In the genomic region with DNA sequence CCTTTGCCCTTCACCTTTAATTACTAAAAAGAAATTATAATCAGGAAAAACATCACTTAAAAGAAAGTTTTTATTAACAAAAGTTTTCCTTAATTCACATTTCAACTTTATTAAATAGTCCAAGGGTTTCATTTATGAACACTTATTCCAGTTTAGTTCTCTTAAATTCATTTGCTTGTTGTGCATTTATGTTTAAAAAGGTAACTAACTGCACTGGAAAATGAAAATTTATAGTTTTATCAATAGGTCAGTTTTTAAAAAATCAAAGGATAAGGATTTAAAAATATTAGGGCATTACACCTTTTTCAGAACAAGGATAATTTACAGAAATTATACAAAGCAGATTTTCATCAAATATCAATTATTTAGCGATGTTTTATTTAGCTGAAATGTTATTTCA, we compare ENCODE assay signal across 9 cellular contexts. TPM values are rescaled to one million over a fixed set of nuclear protein-coding genes. Genes with fewer than 3 reads are reported as not detected.
DNase-seq lines count a peak whose midpoint lies in the region; ATAC-seq lines count a peak whose summit lies in the region.
"Had no signal": no experiment of that assay in that cellular context is flagged by ENCODE, and none has a peak within 500 bp of the region (broad histone marks: within the 10 kb centered on the region; RNA-seq: fewer than 3 reads in every experiment).

No MANE protein-coding gene starts in this region.

- H3K27ac ChIP-seq in iPS-18a (ENCODE audit: low read length), result no peak overlapping the region

- H3K27me3 Mint-ChIP-seq in T-helper 1 cell treated with Interleukin-12 subunit alpha and Interleukin-12 subunit beta and Interleukin-4 antibody, amounts not matched to agents 30 μg/mL and 1 μg/mL, for 36 hours (ENCODE audit: low read depth), result no peaks in the 10 kb centered on the region
- H3K27me3 Mint-ChIP-seq in activated CD4-positive, alpha-beta memory T cell treated with anti-CD3 and anti-CD28 coated beads for 36 hours, result no peaks in the 10 kb centered on the region
- no peaks in the 10 kb centered on the region for H3K27me3 Mint-ChIP-seq in stimulated activated naive B cell treated with anti-CD40 and anti-IgM and Interleukin-4, amounts not matched to agents 10 μg/mL and 1 μg/mL and 100 μg/mL, for 72 hours

- no peaks in the 10 kb centered on the region for H3K9me3 ChIP-seq in iPS-18a (ENCODE audit: control insufficient read depth, low read depth, low read length)
- H3K9me3 ChIP-seq: body of pancreas had no signal

- H3K9me3 Mint-ChIP-seq in T-helper 1 cell treated with Interleukin-12 subunit alpha and Interleukin-12 subunit beta and Interleukin-4 antibody, amounts not matched to agents 30 μg/mL and 1 μg/mL, for 36 hours, result no peaks in the 10 kb centered on the region
- H3K9me3 Mint-ChIP-seq in activated CD4-positive, alpha-beta memory T cell treated with anti-CD3 and anti-CD28 coated beads for 36 hours, result no peaks in the 10 kb centered on the region
- H3K9me3 Mint-ChIP-seq in stimulated activated naive B cell treated with anti-CD40 and anti-IgM and Interleukin-4, amounts not matched to agents 10 μg/mL and 1 μg/mL and 100 μg/mL, for 72 hours, result no peaks in the 10 kb centered on the region

- H3K27me3 ChIP-seq in iPS-18a (ENCODE audit: control insufficient read depth, insufficient read depth, low read length), result peaks cover 38% of the 10 kb centered on the region
- H3K27me3 ChIP-seq: body of pancreas had no signal

- CTCF ChIA-PET in activated CD4-positive, alpha-beta memory T cell treated with anti-CD3 and anti-CD28 coated beads for 36 hours (lab: Charles Lee), result interaction anchor here (0.9 to 2.1 kb wide), 4 partner anchors 119 to 189 kb away, joined by 3 to 8 read pairs (median 4); no protein-coding TSS in a partner anchor

- no peak for ATAC-seq in stimulated activated naive B cell treated with anti-CD40 and anti-IgM and Interleukin-4, amounts not matched to agents 10 μg/mL and 1 μg/mL and 100 μg/mL, for 72 hours (replicated peaks)
- no peak for ATAC-seq in GM18511 (IDR thresholded peaks at IDR 0.05; ENCODE audit: unreplicated experiment)
- no peak for ATAC-seq in GM18519 (IDR thresholded peaks at IDR 0.05; ENCODE audit: low FRiP score, unreplicated experiment)

- H3K9ac ChIP-seq in iPS-18a (ENCODE audit: low read length), result peak overlapping the region; percentile 55

- H3K4me1 Mint-ChIP-seq in T-helper 1 cell treated with Interleukin-12 subunit alpha and Interleukin-12 subunit beta and Interleukin-4 antibody, amounts not matched to agents 30 μg/mL and 1 μg/mL, for 36 hours (ENCODE audit: low read depth), result peaks cover 50% of the 10 kb centered on the region
- H3K4me1 Mint-ChIP-seq in activated CD4-positive, alpha-beta memory T cell treated with anti-CD3 and anti-CD28 coated beads for 36 hours (ENCODE audit: low read depth), result peaks cover 73% of the 10 kb centered on the region
- peaks cover 17 to 46% of the 10 kb centered on the region in 2 donors for H3K4me1 Mint-ChIP-seq in stimulated activated naive B cell treated with anti-CD40 and anti-IgM and Interleukin-4, amounts not matched to agents 10 μg/mL and 1 μg/mL and 100 μg/mL, for 72 hours

- DNase-seq in T-helper 1 cell (no peak), NCI-H774 (lab: John Stamatoyannopoulos, UW) (no peak)
- no peak for DNase-seq in activated CD4-positive, alpha-beta memory T cell treated with anti-CD3 and anti-CD28 coated beads for 36 hours
- no peak for DNase-seq in stimulated activated naive B cell treated with anti-CD40 and anti-IgM and Interleukin-4, amounts not matched to agents 10 μg/mL and 1 μg/mL and 100 μg/mL, for 72 hours

- H3K4me1 ChIP-seq in iPS-18a (ENCODE audit: control insufficient read depth, low read depth, low read length), result peaks cover 3% of the 10 kb centered on the region

- peaks cover 63% of the 10 kb centered on the region for H3K36me3 ChIP-seq in iPS-18a (ENCODE audit: control insufficient read depth, low read depth, low read length)

- intact Hi-C loops in activated CD4-positive, alpha-beta memory T cell treated with anti-CD3 and anti-CD28 coated beads for 36 hours (cut with micrococcal nuclease), result loop anchor here (2.0 kb wide), 3 partner anchors 16 to 380 kb away; no protein-coding TSS in a partner anchor

- peaks cover 57% of the 10 kb centered on the region for H3K36me3 Mint-ChIP-seq in T-helper 1 cell treated with Interleukin-12 subunit alpha and Interleukin-12 subunit beta and Interleukin-4 antibody, amounts not matched to agents 30 μg/mL and 1 μg/mL, for 36 hours (ENCODE audit: low read depth)
- H3K36me3 Mint-ChIP-seq in activated CD4-positive, alpha-beta memory T cell treated with anti-CD3 and anti-CD28 coated beads for 36 hours, result peaks cover 67% of the 10 kb centered on the region
- peaks cover 35 to 49% of the 10 kb centered on the region in 2 donors for H3K36me3 Mint-ChIP-seq in stimulated activated naive B cell treated with anti-CD40 and anti-IgM and Interleukin-4, amounts not matched to agents 10 μg/mL and 1 μg/mL and 100 μg/mL, for 72 hours

- no peak overlapping the region for H3K27ac Mint-ChIP-seq in T-helper 1 cell treated with Interleukin-12 subunit alpha and Interleukin-12 subunit beta and Interleukin-4 antibody, amounts not matched to agents 30 μg/mL and 1 μg/mL, for 36 hours
- peak overlapping the region; percentile 83 for H3K27ac Mint-ChIP-seq in activated CD4-positive, alpha-beta memory T cell treated with anti-CD3 and anti-CD28 coated beads for 36 hours
- H3K27ac Mint-ChIP-seq in stimulated activated naive B cell treated with anti-CD40 and anti-IgM and Interleukin-4, amounts not matched to agents 10 μg/mL and 1 μg/mL and 100 μg/mL, for 72 hours, result no peak overlapping the region

- POLR2A ChIA-PET in activated CD4-positive, alpha-beta memory T cell treated with anti-CD3 and anti-CD28 coated beads for 36 hours (lab: Charles Lee), result interaction anchor here (1.5 to 3.8 kb wide), 3 partner anchors 9 to 121 kb away, joined by 3 to 36 read pairs (median 5); a partner anchor contains a TSS

- peak overlapping the region; percentile 89 for H3K4me3 Mint-ChIP-seq in T-helper 1 cell treated with Interleukin-12 subunit alpha and Interleukin-12 subunit beta and Interleukin-4 antibody, amounts not matched to agents 30 μg/mL and 1 μg/mL, for 36 hours
- H3K4me3 Mint-ChIP-seq in activated CD4-positive, alpha-beta memory T cell treated with anti-CD3 and anti-CD28 coated beads for 36 hours, result peak overlapping the region; percentile 94
- H3K4me3 Mint-ChIP-seq in stimulated activated naive B cell treated with anti-CD40 and anti-IgM and Interleukin-4, amounts not matched to agents 10 μg/mL and 1 μg/mL and 100 μg/mL, for 72 hours, result peak overlapping the region; percentile 77 to 98

- peak overlapping the region; percentile 69 for H3K4me3 ChIP-seq in iPS-18a (ENCODE audit: low read length)

RNA-seq across cellular contexts. Expression of a gene that starts 1.0 kb away (rescaled TPM):
- 10 to 100 TPM; 82.2 to 90.4 TPM for total RNA-seq in activated CD4-positive, alpha-beta memory T cell treated with anti-CD3 and anti-CD28 coated beads for 36 hours

RNA-seq across cellular contexts. Expression of a gene that starts 9.5 kb away (rescaled TPM):
- 100 to 1,000 TPM; 148 to 151 TPM for total RNA-seq in activated CD4-positive, alpha-beta memory T cell treated with anti-CD3 and anti-CD28 coated beads for 36 hours

RNA-seq across cellular contexts. Expression of a gene that starts 13.9 kb away (rescaled TPM):
- not detected for total RNA-seq in activated CD4-positive, alpha-beta memory T cell treated with anti-CD3 and anti-CD28 coated beads for 36 hours
- total RNA-seq: body of pancreas had no signal

RNA-seq across cellular contexts. Expression of a gene that starts 26.0 kb away (rescaled TPM):
- 10 to 100 TPM; 32.9 to 34.8 TPM for total RNA-seq in activated CD4-positive, alpha-beta memory T cell treated with anti-CD3 and anti-CD28 coated beads for 36 hours

RNA-seq across cellular contexts. Expression of a gene that starts 52.0 kb away (rescaled TPM):
- total RNA-seq in activated CD4-positive, alpha-beta memory T cell treated with anti-CD3 and anti-CD28 coated beads for 36 hours, result 10 to 100 TPM; 80.5 to 92.3 TPM
